ENCODE assay signal across 1 cellular context in the genomic region with DNA sequence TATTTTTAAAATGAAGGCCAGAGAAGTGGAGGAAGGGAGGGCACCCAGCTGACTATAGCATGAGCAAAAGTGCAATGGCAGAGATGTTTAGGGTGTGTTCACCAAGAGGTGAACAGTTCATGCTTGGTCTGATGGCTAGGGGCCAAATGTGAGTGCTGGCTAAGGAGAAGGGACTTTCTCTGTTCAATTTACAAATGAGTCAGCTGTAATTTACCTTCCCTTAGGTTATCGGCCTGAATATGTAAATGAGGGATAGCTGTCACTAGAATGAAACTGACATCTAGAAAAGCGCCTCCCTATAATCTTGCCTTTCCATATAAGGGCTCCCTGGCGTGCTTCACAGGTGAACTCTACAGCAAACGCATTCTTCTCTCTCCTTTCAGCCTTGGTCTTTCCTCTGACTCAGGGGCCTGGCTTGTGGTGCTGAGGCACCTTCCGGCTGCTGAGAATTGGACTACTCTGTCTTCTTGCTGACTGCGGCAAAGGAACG.
TF ChIP-seq lines count a peak whose summit lies in the region.

No MANE protein-coding gene starts in this region.

TF ChIP-seq in GM12878, 131 proteins besides CTCF, POLR2A, EP300 and RAD21 (continued from another document and continues in another):
- TF ChIP-seq SMAD1 (IDR thresholded peaks at IDR 0.05; ENCODE audit: low read depth, partially characterized antibody) (no peak), PAX5 (IDR thresholded peaks at IDR 0.05; ENCODE audit: borderline replicate concordance, low read depth, low read length) (peak; percentile 26; the same call in 1 of the 2 replicates), KDM1A (IDR thresholded peaks at IDR 0.05; ENCODE audit: borderline replicate concordance) (no peak), MYC (IDR thresholded peaks at IDR 0.05; ENCODE audit: insufficient read depth, insufficient read length, insufficient replicate concordance, low read length, severe bottlenecking) (no peak), ZNF622 (IDR thresholded peaks at IDR 0.05) (no peak), RUNX3 (IDR thresholded peaks at IDR 0.05; ENCODE audit: low read length) (peak; percentile 31; the same call in 1 of the 2 replicates), STAT3 (IDR thresholded peaks at IDR 0.05; ENCODE audit: low read depth, low read length) (no peak), DPF2 (IDR thresholded peaks at IDR 0.05) (no peak), BRCA1 (IDR thresholded peaks at IDR 0.05; ENCODE audit: low read depth, low read length) (no peak), JUNB (IDR thresholded peaks at IDR 0.05) (peak; percentile 62; the same call in 1 of the 2 replicates), MYB (IDR thresholded peaks at IDR 0.05; ENCODE audit: borderline replicate concordance, low read depth, low read length) (no peak), POLR2AphosphoS5 (IDR thresholded peaks at IDR 0.05; ENCODE audit: low read length) (no peak), MEF2A (IDR thresholded peaks at IDR 0.05; ENCODE audit: insufficient read depth, low read depth, low read length) (no peak), CBX5 (IDR thresholded peaks at IDR 0.05; ENCODE audit: low read depth) (peak; percentile 51; the same call in 1 of the 2 replicates), ZNF274 (IDR thresholded peaks at IDR 0.05; ENCODE audit: insufficient read depth, insufficient read length) (no peak), ZNF384 (IDR thresholded peaks at IDR 0.05; ENCODE audit: borderline replicate concordance, low read depth, low read length) (no peak), ZBED1 (IDR thresholded peaks at IDR 0.05; ENCODE audit: borderline replicate concordance) (peak; percentile 58; the same call in 1 of the 2 replicates), EGR1 (IDR thresholded peaks at IDR 0.05; ENCODE audit: borderline replicate concordance in 1 of 2, low read depth in 2 of 2, low read length in 2 of 2) (no peak), MEF2B (IDR thresholded peaks at IDR 0.05; ENCODE audit: partially characterized antibody, poor library complexity, severe bottlenecking) (no peak), HCFC1 (IDR thresholded peaks at IDR 0.05; ENCODE audit: low read length) (no peak), BACH1 (IDR thresholded peaks at IDR 0.05; ENCODE audit: borderline replicate concordance) (no peak), TCF12 (IDR thresholded peaks at IDR 0.05; ENCODE audit: low read depth, low read length) (0 out of 2 replicates have a peak, but pooled peaks have one; percentile 10), SP1 (IDR thresholded peaks at IDR 0.05; ENCODE audit: low read depth, low read length) (no peak), CREM (IDR thresholded peaks at IDR 0.05; ENCODE audit: low read depth) (peak; percentile 54; the same call in 1 of the 2 replicates), CREB1 (IDR thresholded peaks at IDR 0.05; ENCODE audit: low read depth) (0 out of 2 replicates have a peak, but pooled peaks have one; percentile 23), HDGF (IDR thresholded peaks at IDR 0.05) (no peak), TARDBP (IDR thresholded peaks at IDR 0.05; ENCODE audit: borderline replicate concordance) (no peak), ZNF217 (IDR thresholded peaks at IDR 0.05) (no peak), SMC3 (IDR thresholded peaks at IDR 0.05; ENCODE audit: borderline replicate concordance, low read length) (no peak)
- TF ChIP-seq, protein P1, sequence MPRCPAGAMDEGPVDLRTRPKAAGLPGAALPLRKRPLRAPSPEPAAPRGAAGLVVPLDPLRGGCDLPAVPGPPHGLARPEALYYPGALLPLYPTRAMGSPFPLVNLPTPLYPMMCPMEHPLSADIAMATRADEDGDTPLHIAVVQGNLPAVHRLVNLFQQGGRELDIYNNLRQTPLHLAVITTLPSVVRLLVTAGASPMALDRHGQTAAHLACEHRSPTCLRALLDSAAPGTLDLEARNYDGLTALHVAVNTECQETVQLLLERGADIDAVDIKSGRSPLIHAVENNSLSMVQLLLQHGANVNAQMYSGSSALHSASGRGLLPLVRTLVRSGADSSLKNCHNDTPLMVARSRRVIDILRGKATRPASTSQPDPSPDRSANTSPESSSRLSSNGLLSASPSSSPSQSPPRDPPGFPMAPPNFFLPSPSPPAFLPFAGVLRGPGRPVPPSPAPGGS (IDR thresholded peaks at IDR 0.05; ENCODE audit: borderline replicate concordance, insufficient read depth, low read depth, low read length, poor library complexity, severe bottlenecking) = no peak
- TF ChIP-seq, protein P2, sequence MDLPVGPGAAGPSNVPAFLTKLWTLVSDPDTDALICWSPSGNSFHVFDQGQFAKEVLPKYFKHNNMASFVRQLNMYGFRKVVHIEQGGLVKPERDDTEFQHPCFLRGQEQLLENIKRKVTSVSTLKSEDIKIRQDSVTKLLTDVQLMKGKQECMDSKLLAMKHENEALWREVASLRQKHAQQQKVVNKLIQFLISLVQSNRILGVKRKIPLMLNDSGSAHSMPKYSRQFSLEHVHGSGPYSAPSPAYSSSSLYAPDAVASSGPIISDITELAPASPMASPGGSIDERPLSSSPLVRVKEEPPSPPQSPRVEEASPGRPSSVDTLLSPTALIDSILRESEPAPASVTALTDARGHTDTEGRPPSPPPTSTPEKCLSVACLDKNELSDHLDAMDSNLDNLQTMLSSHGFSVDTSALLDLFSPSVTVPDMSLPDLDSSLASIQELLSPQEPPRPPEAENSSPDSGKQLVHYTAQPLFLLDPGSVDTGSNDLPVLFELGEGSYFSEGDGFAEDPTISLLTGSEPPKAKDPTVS (IDR thresholded peaks at IDR 0.05; ENCODE audit: low read depth, low read length) = no peak
- TF ChIP-seq, protein P3, sequence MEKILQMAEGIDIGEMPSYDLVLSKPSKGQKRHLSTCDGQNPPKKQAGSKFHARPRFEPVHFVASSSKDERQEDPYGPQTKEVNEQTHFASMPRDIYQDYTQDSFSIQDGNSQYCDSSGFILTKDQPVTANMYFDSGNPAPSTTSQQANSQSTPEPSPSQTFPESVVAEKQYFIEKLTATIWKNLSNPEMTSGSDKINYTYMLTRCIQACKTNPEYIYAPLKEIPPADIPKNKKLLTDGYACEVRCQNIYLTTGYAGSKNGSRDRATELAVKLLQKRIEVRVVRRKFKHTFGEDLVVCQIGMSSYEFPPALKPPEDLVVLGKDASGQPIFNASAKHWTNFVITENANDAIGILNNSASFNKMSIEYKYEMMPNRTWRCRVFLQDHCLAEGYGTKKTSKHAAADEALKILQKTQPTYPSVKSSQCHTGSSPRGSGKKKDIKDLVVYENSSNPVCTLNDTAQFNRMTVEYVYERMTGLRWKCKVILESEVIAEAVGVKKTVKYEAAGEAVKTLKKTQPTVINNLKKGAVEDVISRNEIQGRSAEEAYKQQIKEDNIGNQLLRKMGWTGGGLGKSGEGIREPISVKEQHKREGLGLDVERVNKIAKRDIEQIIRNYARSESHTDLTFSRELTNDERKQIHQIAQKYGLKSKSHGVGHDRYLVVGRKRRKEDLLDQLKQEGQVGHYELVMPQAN (conservative IDR thresholded peaks at IDR 0.05) = no peak
- TF ChIP-seq, protein P4, sequence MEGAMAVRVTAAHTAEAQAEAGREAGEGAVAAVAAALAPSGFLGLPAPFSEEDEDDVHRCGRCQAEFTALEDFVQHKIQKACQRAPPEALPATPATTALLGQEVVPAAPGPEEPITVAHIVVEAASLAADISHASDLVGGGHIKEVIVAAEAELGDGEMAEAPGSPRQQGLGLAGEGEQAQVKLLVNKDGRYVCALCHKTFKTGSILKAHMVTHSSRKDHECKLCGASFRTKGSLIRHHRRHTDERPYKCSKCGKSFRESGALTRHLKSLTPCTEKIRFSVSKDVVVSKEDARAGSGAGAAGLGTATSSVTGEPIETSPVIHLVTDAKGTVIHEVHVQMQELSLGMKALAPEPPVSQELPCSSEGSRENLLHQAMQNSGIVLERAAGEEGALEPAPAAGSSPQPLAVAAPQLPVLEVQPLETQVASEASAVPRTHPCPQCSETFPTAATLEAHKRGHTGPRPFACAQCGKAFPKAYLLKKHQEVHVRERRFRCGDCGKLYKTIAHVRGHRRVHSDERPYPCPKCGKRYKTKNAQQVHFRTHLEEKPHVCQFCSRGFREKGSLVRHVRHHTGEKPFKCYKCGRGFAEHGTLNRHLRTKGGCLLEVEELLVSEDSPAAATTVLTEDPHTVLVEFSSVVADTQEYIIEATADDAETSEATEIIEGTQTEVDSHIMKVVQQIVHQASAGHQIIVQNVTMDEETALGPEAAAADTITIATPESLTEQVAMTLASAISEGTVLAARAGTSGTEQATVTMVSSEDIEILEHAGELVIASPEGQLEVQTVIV (IDR thresholded peaks at IDR 0.05; ENCODE audit: borderline replicate concordance, partially characterized antibody) = no peak
- TF ChIP-seq, protein P5, sequence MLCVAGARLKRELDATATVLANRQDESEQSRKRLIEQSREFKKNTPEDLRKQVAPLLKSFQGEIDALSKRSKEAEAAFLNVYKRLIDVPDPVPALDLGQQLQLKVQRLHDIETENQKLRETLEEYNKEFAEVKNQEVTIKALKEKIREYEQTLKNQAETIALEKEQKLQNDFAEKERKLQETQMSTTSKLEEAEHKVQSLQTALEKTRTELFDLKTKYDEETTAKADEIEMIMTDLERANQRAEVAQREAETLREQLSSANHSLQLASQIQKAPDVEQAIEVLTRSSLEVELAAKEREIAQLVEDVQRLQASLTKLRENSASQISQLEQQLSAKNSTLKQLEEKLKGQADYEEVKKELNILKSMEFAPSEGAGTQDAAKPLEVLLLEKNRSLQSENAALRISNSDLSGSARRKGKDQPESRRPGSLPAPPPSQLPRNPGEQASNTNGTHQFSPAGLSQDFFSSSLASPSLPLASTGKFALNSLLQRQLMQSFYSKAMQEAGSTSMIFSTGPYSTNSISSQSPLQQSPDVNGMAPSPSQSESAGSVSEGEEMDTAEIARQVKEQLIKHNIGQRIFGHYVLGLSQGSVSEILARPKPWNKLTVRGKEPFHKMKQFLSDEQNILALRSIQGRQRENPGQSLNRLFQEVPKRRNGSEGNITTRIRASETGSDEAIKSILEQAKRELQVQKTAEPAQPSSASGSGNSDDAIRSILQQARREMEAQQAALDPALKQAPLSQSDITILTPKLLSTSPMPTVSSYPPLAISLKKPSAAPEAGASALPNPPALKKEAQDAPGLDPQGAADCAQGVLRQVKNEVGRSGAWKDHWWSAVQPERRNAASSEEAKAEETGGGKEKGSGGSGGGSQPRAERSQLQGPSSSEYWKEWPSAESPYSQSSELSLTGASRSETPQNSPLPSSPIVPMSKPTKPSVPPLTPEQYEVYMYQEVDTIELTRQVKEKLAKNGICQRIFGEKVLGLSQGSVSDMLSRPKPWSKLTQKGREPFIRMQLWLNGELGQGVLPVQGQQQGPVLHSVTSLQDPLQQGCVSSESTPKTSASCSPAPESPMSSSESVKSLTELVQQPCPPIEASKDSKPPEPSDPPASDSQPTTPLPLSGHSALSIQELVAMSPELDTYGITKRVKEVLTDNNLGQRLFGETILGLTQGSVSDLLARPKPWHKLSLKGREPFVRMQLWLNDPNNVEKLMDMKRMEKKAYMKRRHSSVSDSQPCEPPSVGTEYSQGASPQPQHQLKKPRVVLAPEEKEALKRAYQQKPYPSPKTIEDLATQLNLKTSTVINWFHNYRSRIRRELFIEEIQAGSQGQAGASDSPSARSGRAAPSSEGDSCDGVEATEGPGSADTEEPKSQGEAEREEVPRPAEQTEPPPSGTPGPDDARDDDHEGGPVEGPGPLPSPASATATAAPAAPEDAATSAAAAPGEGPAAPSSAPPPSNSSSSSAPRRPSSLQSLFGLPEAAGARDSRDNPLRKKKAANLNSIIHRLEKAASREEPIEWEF (IDR thresholded peaks at IDR 0.05; ENCODE audit: insufficient replicate concordance, low read depth, low read length) = no peak
- TF ChIP-seq, protein P6, sequence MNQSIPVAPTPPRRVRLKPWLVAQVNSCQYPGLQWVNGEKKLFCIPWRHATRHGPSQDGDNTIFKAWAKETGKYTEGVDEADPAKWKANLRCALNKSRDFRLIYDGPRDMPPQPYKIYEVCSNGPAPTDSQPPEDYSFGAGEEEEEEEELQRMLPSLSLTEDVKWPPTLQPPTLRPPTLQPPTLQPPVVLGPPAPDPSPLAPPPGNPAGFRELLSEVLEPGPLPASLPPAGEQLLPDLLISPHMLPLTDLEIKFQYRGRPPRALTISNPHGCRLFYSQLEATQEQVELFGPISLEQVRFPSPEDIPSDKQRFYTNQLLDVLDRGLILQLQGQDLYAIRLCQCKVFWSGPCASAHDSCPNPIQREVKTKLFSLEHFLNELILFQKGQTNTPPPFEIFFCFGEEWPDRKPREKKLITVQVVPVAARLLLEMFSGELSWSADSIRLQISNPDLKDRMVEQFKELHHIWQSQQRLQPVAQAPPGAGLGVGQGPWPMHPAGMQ (IDR thresholded peaks at IDR 0.05; ENCODE audit: borderline replicate concordance) = no peak
- TF ChIP-seq, protein P7, sequence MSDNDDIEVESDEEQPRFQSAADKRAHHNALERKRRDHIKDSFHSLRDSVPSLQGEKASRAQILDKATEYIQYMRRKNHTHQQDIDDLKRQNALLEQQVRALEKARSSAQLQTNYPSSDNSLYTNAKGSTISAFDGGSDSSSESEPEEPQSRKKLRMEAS (IDR thresholded peaks at IDR 0.05; ENCODE audit: low read depth, low read length) = no peak
- TF ChIP-seq, protein P8, sequence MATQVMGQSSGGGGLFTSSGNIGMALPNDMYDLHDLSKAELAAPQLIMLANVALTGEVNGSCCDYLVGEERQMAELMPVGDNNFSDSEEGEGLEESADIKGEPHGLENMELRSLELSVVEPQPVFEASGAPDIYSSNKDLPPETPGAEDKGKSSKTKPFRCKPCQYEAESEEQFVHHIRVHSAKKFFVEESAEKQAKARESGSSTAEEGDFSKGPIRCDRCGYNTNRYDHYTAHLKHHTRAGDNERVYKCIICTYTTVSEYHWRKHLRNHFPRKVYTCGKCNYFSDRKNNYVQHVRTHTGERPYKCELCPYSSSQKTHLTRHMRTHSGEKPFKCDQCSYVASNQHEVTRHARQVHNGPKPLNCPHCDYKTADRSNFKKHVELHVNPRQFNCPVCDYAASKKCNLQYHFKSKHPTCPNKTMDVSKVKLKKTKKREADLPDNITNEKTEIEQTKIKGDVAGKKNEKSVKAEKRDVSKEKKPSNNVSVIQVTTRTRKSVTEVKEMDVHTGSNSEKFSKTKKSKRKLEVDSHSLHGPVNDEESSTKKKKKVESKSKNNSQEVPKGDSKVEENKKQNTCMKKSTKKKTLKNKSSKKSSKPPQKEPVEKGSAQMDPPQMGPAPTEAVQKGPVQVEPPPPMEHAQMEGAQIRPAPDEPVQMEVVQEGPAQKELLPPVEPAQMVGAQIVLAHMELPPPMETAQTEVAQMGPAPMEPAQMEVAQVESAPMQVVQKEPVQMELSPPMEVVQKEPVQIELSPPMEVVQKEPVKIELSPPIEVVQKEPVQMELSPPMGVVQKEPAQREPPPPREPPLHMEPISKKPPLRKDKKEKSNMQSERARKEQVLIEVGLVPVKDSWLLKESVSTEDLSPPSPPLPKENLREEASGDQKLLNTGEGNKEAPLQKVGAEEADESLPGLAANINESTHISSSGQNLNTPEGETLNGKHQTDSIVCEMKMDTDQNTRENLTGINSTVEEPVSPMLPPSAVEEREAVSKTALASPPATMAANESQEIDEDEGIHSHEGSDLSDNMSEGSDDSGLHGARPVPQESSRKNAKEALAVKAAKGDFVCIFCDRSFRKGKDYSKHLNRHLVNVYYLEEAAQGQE (IDR thresholded peaks at IDR 0.05; ENCODE audit: low read depth, low read length) = no peak
- TF ChIP-seq, protein P9, sequence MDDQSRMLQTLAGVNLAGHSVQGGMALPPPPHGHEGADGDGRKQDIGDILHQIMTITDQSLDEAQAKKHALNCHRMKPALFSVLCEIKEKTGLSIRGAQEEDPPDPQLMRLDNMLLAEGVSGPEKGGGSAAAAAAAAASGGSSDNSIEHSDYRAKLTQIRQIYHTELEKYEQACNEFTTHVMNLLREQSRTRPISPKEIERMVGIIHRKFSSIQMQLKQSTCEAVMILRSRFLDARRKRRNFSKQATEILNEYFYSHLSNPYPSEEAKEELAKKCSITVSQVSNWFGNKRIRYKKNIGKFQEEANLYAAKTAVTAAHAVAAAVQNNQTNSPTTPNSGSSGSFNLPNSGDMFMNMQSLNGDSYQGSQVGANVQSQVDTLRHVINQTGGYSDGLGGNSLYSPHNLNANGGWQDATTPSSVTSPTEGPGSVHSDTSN (IDR thresholded peaks at IDR 0.05; ENCODE audit: insufficient replicate concordance, low read depth, low read length) = no peak
